Comparison of ENCODE assay signal across 8 cellular contexts in the genomic region with DNA sequence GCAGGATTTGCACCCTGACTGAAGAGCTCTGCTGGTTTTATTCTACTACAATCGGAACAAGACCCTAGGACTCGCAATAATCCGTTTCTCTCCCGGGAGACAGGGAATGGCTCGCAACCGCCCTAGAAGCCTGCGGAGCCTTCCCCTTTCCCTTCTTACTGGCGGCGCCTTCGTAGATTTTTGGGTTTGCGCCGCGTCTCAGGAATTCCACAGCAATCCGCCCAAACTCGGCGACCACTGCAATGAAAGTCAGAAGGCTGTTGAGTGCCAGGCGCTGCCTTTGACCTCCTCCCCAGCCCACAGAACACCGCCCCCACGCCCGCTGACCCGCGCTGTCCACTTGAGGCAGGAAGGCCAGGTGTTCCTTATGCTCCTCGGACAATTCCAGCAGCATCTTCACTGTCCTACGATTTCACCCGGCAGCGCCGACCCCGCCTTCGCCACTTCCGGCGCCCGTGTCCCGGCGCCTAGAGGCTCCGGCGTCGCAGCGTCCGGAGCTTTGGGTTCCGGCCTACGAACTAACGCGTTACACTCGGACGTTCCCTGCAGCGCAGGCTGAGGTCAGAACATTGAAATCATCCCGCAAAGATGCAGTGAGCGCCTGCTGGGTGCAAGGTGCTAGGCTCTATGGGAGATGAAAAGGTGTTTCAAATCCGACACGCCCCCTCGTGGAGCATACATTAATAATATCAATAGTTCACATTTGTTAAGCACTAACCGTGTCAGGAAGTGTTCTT. TPM values are rescaled to one million over a fixed set of nuclear protein-coding genes. Genes with fewer than 3 reads are reported as not detected.
DNase-seq lines count a peak whose midpoint lies in the region; ATAC-seq, FAIRE-seq and TF ChIP-seq lines count a peak whose summit lies in the region.

A gene (minus strand): TSS at position 439 of the 737 bp plus-strand sequence. CDS start 45 bp downstream, at position 394.

- peak; percentile 81 for TF ChIP-seq POLR2A in H54 (IDR thresholded peaks at IDR 0.05; ENCODE audit: low read depth, low read length)

- H2AFZ ChIP-seq in neuron (ENCODE audit: low read depth, low read length): peak within 1 kb of the TSS; percentile 97

- H3K36me3 ChIP-seq in neuron (ENCODE audit: insufficient read depth, low read length): peaks cover 31% of the 10 kb centered on the region
- H3K36me3 ChIP-seq in subcutaneous abdominal adipose tissue (ENCODE audit: control insufficient read depth in 5 of 5, insufficient read depth in 5 of 5, low read length in 5 of 5): peaks cover 19 to 27% (median 24%) of the 10 kb centered on the region in 5 donors

- no peaks in the 10 kb centered on the region for H3K27me3 ChIP-seq in foreskin keratinocyte
- peaks cover 8% of the 10 kb centered on the region for H3K27me3 ChIP-seq in neuron (ENCODE audit: insufficient read depth, low read length)
- H3K27me3 ChIP-seq in subcutaneous abdominal adipose tissue (ENCODE audit: control insufficient read depth in 5 of 5, insufficient read depth in 4 of 5, low read length in 5 of 5): no peaks in the 10 kb centered on the region

- in situ Hi-C loops in G401 (cut with HindIII; ENCODE audit: low sequenced_read_pairs): no loop called here

- peak; percentile 95 for ATAC-seq in foreskin keratinocyte

- peak; percentile 96 for FAIRE-seq in H54 (lab: Jason Lieb, UNC)

- H3K4me3 ChIP-seq in neuron (ENCODE audit: low read length) (peak within 1 kb of the TSS; percentile 77), subcutaneous abdominal adipose tissue (ENCODE audit: low read depth in 1 of 5, low read length in 5 of 5) (peak within 1 kb of the TSS; percentile 94 to 98 (median 96))

- TF ChIP-seq CTCF in foreskin keratinocyte (conservative IDR thresholded peaks at IDR 0.05): peak; percentile 71

- DNase-seq in G401 (ENCODE audit: low spot score) (peak; percentile 85), H54 (ENCODE audit: insufficient read length, low spot score) (peak; percentile 65), LoVo (ENCODE audit: low spot score) (peak; percentile 95), SHP77 (lab: John Stamatoyannopoulos, UW) (peak; percentile 95 to 96), activated gamma-delta T cell treated with Interleukin-2 at 50 U/mL for 16 hours (peak; percentile 63), foreskin keratinocyte (peak; percentile 72 to 88)

- H3K9ac ChIP-seq in subcutaneous abdominal adipose tissue (ENCODE audit: low read length in 5 of 5): peak within 1 kb of the TSS; percentile 74 to 99 (median 92)

- H3K27ac ChIP-seq in foreskin keratinocyte: peak within 1 kb of the TSS; percentile 4
- H3K27ac ChIP-seq in subcutaneous abdominal adipose tissue (ENCODE audit: low read depth, low read length): peak within 1 kb of the TSS; percentile 63

- peaks cover 13% of the 10 kb centered on the region for H3K4me1 ChIP-seq in foreskin keratinocyte
- H3K4me1 ChIP-seq in neuron (ENCODE audit: insufficient read depth, low read length): peaks cover 13% of the 10 kb centered on the region
- H3K4me1 ChIP-seq in subcutaneous abdominal adipose tissue (ENCODE audit: control insufficient read depth in 5 of 5, insufficient read depth in 5 of 5, low read length in 5 of 5): peaks cover 0 to 17% (median 17%) of the 10 kb centered on the region in 5 donors

- H3K9me3 ChIP-seq in neuron (ENCODE audit: low read length) (no peaks in the 10 kb centered on the region), subcutaneous abdominal adipose tissue (ENCODE audit: control insufficient read depth in 5 of 5, low read length in 5 of 5) (no peaks in the 10 kb centered on the region)

RNA-seq across cellular contexts. Expression of the gene that starts here (rescaled TPM):
- total RNA-seq in G401 (2014; rRNA removed; shearing (Covaris generic)): 37.3 and 78.2 TPM in 2 replicates
- 30.0 and 32.2 TPM in 2 replicates for total RNA-seq in foreskin keratinocyte
- 16.3 and 20.0 TPM in 2 replicates for polyA plus RNA-seq in foreskin keratinocyte

Comparison
In these comparisons a context has a peak if more than half of its experiments do, and no peak if none do; other contexts are left out.
1. Peak in every context shown above with its lines: DNase-seq, ATAC-seq, H3K4me3 ChIP-seq and H3K27ac ChIP-seq.